ENCODE assay signal across 1 cellular context in the genomic region with DNA sequence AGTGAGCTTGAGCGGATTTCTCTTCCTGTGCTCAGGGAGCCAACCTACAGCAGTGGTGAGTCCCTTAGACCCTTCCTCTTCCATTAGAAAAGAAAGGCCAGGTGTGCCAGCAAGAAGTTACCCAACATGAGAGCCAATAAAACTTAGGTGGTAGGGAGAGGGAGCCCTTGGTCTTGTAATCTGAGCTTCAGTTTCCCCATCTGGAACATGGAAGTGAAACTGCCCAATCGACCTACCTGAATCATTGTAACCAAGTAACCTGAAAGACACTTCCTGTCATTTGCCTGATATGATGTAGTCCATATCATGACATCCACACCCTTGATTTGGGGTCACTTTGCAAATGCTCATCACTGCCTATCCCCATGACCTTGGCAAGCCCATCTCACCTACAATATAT.
A peak's percentile ranks its signal among the peaks of the same experiment; 100 is the strongest.
TF ChIP-seq lines count a peak whose summit lies in the region.

No MANE protein-coding gene starts in this region.

TF ChIP-seq in GM12878, 131 proteins besides CTCF, POLR2A, EP300 and RAD21 (continued from another document):
- TF ChIP-seq ZNF592 (IDR thresholded peaks at IDR 0.05) (no peak), FOS (IDR thresholded peaks at IDR 0.05; ENCODE audit: borderline replicate concordance, extremely low read depth, insufficient read length) (no peak), NFYA (IDR thresholded peaks at IDR 0.05; ENCODE audit: borderline replicate concordance, low read depth, low read length) (no peak), MTA3 (IDR thresholded peaks at IDR 0.05; ENCODE audit: borderline replicate concordance, low read length) (no peak), STAT1 (conservative IDR thresholded peaks at IDR 0.05) (no peak), ATF7 (IDR thresholded peaks at IDR 0.05; ENCODE audit: low read depth) (0 out of 2 replicates have a peak, but pooled peaks have one; percentile 22), SUPT20H (IDR thresholded peaks at IDR 0.05; ENCODE audit: borderline replicate concordance, control insufficient read depth, low read depth, low read length) (no peak), PML (IDR thresholded peaks at IDR 0.05; ENCODE audit: low read length) (no peak), CHD1 (IDR thresholded peaks at IDR 0.05; ENCODE audit: low read depth, low read length) (no peak), EED (IDR thresholded peaks at IDR 0.05; ENCODE audit: low read depth) (no peak), PAX8 (IDR thresholded peaks at IDR 0.05) (no peak), RCOR1 (conservative IDR thresholded peaks at IDR 0.05; ENCODE audit: low read depth, low read length) (no peak), IKZF1 (conservative IDR thresholded peaks at IDR 0.05) (0 out of 2 replicates have a peak, but pooled peaks have one; percentile 17), SPI1 (IDR thresholded peaks at IDR 0.05; ENCODE audit: borderline replicate concordance, insufficient read depth, low read depth, low read length) (peak; percentile 74), RUNX3 (IDR thresholded peaks at IDR 0.05; ENCODE audit: low read length) (no peak), IKZF2 (IDR thresholded peaks at IDR 0.05) (0 out of 4 replicates have a peak, but pooled peaks of 1 of the 2 experiments have one; percentile 11)
- TF ChIP-seq, protein P1, sequence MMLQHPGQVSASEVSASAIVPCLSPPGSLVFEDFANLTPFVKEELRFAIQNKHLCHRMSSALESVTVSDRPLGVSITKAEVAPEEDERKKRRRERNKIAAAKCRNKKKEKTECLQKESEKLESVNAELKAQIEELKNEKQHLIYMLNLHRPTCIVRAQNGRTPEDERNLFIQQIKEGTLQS (IDR thresholded peaks at IDR 0.05; ENCODE audit: borderline replicate concordance, extremely low read depth, low read depth, low read length) = no peak
